Comparison of ENCODE assay signal across 1 cellular context in genomic region chr16:64437706-64438329, GRCh38.
A peak's percentile ranks its signal among the peaks of the same experiment; 100 is the strongest.
TF ChIP-seq lines count a peak whose summit lies in the region.

No MANE protein-coding gene starts in this region.

TF ChIP-seq in SK-N-SH treated with all-trans-retinoic acid at 6 μM for 48 hours, 23 proteins besides CTCF, POLR2A, EP300 and RAD21 (continued from another document):
- no peak for TF ChIP-seq CSRNP3 (CRISPR knock-in tag; IDR thresholded peaks at IDR 0.05)
- peak; percentile 76 for TF ChIP-seq TCF4 (CRISPR knock-in tag; IDR thresholded peaks at IDR 0.05; ENCODE audit: borderline replicate concordance)
- TF ChIP-seq, protein P1, sequence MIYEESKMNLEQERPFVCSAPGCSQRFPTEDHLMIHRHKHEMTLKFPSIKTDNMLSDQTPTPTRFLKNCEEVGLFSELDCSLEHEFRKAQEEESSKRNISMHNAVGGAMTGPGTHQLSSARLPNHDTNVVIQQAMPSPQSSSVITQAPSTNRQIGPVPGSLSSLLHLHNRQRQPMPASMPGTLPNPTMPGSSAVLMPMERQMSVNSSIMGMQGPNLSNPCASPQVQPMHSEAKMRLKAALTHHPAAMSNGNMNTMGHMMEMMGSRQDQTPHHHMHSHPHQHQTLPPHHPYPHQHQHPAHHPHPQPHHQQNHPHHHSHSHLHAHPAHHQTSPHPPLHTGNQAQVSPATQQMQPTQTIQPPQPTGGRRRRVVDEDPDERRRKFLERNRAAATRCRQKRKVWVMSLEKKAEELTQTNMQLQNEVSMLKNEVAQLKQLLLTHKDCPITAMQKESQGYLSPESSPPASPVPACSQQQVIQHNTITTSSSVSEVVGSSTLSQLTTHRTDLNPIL (CRISPR knock-in tag; IDR thresholded peaks at IDR 0.05; ENCODE audit: low read depth) = no peak
- TF ChIP-seq ZNF565 (CRISPR knock-in tag; conservative IDR thresholded peaks at IDR 0.05; ENCODE audit: low read depth) = no peak
